8 cellular contexts compared by ENCODE assay signal in genomic region chr5:136133416-136134383, GRCh38. TPM values are rescaled to one million over a fixed set of nuclear protein-coding genes. Genes with fewer than 3 reads are reported as not detected.
DNase-seq lines count a peak whose midpoint lies in the region; ATAC-seq, FAIRE-seq and TF ChIP-seq lines count a peak whose summit lies in the region.

No MANE protein-coding gene starts in this region.

- no peaks in the 10 kb centered on the region for H3K9me3 ChIP-seq in small intestine (ENCODE audit: control insufficient read depth, low read depth)

- POLR2A ChIA-PET in RWPE1 (lab: Yijun Ruan, JAX; ENCODE audit: low non-redundant PET), result interaction anchor here (0.5 kb wide), 1 partner anchor 1755 kb away, joined by 7 read pairs; no protein-coding TSS in a partner anchor

- H3K4me1 ChIP-seq in small intestine (ENCODE audit: control insufficient read depth in 2 of 2, insufficient read depth in 1 of 2, low read depth in 1 of 2, low read length in 1 of 2), result peaks cover 5 to 11% of the 10 kb centered on the region in 2 donors

- TF ChIP-seq POLR2A in GM12892 (IDR thresholded peaks at IDR 0.05; ENCODE audit: low read depth, low read length), result no peak

- CTCF ChIA-PET in RWPE1 (lab: Yijun Ruan, JAX), result interaction anchor here (0.6 to 1.8 kb wide), 2 partner anchors 41 to 569 kb away, joined by 3 to 6 read pairs; no protein-coding TSS in a partner anchor

- TF ChIP-seq CTCF in AG09309 (IDR thresholded peaks at IDR 0.05; ENCODE audit: control insufficient read depth, insufficient read depth, low read depth, low read length, missing control alignments) (no peak), RWPE1 (conservative IDR thresholded peaks at IDR 0.05; ENCODE audit: low read depth) (no peak)

- 1 to 2% (median 2%) methylated on average over 25 of the region's 25 CpGs for WGBS in small intestine, 3 donors

- peak; percentile 8 for ATAC-seq in HG03439 (IDR thresholded peaks at IDR 0.05; ENCODE audit: unreplicated experiment)

- FAIRE-seq in GM12892 (lab: Jason Lieb, UNC), result peak; percentile 85
- FAIRE-seq in small intestine (lab: Jason Lieb, UNC), result no peak

- H3K36me3 ChIP-seq in small intestine (ENCODE audit: control insufficient read depth in 2 of 2, insufficient read depth in 2 of 2, low read length in 2 of 2), result no peaks in the 10 kb centered on the region

- H3K27ac ChIP-seq in RWPE1 (peak overlapping the region; percentile 95), small intestine (ENCODE audit: low read depth in 1 of 2, low read length in 1 of 2) (peak overlapping the region; percentile 94 to 96)

- H3K27me3 ChIP-seq in small intestine (ENCODE audit: control insufficient read depth in 2 of 2, insufficient read depth in 2 of 2, low read length in 2 of 2), result peaks cover 0 to 3% of the 10 kb centered on the region in 2 donors

- H3K4me3 ChIP-seq in AG09309 (ENCODE audit: control insufficient read depth, low read depth, low read length) (peak overlapping the region; percentile 80), small intestine (ENCODE audit: low read depth in 1 of 2, low read length in 2 of 2) (peak overlapping the region; percentile 71 to 92)

- DNase-seq in AG09309 (ENCODE audit: low read depth) (peak; percentile 10), GM12892 (ENCODE audit: insufficient read length) (no peak), RWPE1 (ENCODE audit: low spot score) (peak; percentile 60), cerebellar cortex (ENCODE audit: low spot score) (peak; percentile 52), islet precursor cell (peak; percentile 67), small intestine (peak; percentile 71), activated gamma-delta T cell treated with Interleukin-2 at 50 U/mL for 16 hours (no peak)

RNA-seq across cellular contexts. Expression of gene SMAD5, which starts 1.1 kb away (rescaled TPM):
- 8.8 TPM for polyA plus RNA-seq in GM12892 (2012; ENCODE audit: missing spikeins)
- 10 to 100 TPM in 1 of 3 donors, 1 to 10 TPM in 2; 3.4 to 10.8 (median 7.3) TPM for polyA plus RNA-seq in small intestine

RNA-seq across cellular contexts. Expression of gene SMIM32, which starts 59.3 kb away (rescaled TPM):
- not detected for polyA plus RNA-seq in GM12892 (2012; ENCODE audit: missing spikeins)
- polyA plus RNA-seq in small intestine, result 10 to 100 TPM; 16.7 to 22.8 (median 20.0) TPM

Comparison
In these comparisons a context has a peak if more than half of its experiments do, and no peak if none do; other contexts are left out.
1. DNase-seq: peak in AG09309 (single experiment), RWPE1 (single experiment), cerebellar cortex (single experiment), islet precursor cell (single experiment) and small intestine (single experiment); none in GM12892 (single experiment) and activated gamma-delta T cell treated with Interleukin-2 at 50 U/mL for 16 hours (single experiment).